In the genomic region with DNA sequence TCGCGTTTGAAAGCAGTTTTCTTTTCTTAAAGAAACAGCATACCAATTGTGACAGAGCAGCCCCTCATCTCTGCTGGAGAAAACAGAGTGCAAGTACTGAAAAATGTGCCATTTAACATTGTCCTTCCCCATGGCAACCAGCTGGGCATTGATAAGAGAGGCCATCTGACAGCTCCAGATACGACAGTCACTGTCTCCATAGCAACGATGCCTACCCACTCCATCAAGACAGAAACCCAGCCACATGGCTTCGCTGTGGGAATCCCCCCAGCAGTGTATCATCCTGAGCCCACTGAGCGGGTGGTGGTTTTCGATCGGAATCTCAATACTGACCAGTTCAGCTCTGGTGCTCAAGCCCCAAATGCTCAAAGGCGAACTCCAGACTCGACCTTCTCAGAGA, we compare ENCODE assay signal across 2 cellular contexts.
TF ChIP-seq lines count a peak whose summit lies in the region.

No MANE protein-coding gene starts in this region.

TF ChIP-seq in IMR-90, 13 proteins besides CTCF, POLR2A, EP300 and RAD21:
- TF ChIP-seq RFX5 (IDR thresholded peaks at IDR 0.05; ENCODE audit: low read depth, low read length) (no peak), MAFK (IDR thresholded peaks at IDR 0.05; ENCODE audit: low read depth, low read length) (no peak), MAZ (IDR thresholded peaks at IDR 0.05; ENCODE audit: borderline replicate concordance, low read depth, low read length) (no peak)

TF ChIP-seq in K562, 482 proteins besides CTCF, POLR2A, EP300 and RAD21:
- TF ChIP-seq CBFA2T3 (IDR thresholded peaks at IDR 0.05): peak; percentile 42
- TF ChIP-seq HLTF (IDR thresholded peaks at IDR 0.05): no peak
- TF ChIP-seq TCF3 (CRISPR knock-in tag; IDR thresholded peaks at IDR 0.05): 0 out of 2 replicates have a peak, but pooled peaks have one; percentile 22
- no peak for TF ChIP-seq RBM15 (IDR thresholded peaks at IDR 0.05; ENCODE audit: insufficient read depth, low read length)
- no peak for TF ChIP-seq SIX5 (IDR thresholded peaks at IDR 0.05; ENCODE audit: borderline replicate concordance in 1 of 2, insufficient read depth in 1 of 2, low read depth in 1 of 2, low read length in 2 of 2)
- peak; percentile 87 for TF ChIP-seq RFX1 (IDR thresholded peaks at IDR 0.05)
- TF ChIP-seq, protein P1, sequence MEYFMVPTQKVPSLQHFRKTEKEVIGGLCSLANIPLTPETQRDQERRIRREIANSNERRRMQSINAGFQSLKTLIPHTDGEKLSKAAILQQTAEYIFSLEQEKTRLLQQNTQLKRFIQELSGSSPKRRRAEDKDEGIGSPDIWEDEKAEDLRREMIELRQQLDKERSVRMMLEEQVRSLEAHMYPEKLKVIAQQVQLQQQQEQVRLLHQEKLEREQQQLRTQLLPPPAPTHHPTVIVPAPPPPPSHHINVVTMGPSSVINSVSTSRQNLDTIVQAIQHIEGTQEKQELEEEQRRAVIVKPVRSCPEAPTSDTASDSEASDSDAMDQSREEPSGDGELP (CRISPR knock-in tag; IDR thresholded peaks at IDR 0.05; ENCODE audit: borderline replicate concordance): peak; percentile 48; the same call in 1 of the 2 replicates
- TF ChIP-seq, protein P2, sequence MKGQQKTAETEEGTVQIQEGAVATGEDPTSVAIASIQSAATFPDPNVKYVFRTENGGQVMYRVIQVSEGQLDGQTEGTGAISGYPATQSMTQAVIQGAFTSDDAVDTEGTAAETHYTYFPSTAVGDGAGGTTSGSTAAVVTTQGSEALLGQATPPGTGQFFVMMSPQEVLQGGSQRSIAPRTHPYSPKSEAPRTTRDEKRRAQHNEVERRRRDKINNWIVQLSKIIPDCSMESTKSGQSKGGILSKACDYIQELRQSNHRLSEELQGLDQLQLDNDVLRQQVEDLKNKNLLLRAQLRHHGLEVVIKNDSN (CRISPR knock-in tag; IDR thresholded peaks at IDR 0.05): no peak
- TF ChIP-seq MXI1 (IDR thresholded peaks at IDR 0.05; ENCODE audit: low read depth, low read length): 0 out of 2 replicates have a peak, but pooled peaks have one; percentile 27
- TF ChIP-seq FOS (IDR thresholded peaks at IDR 0.05; ENCODE audit: extremely low read depth, insufficient read length): no peak
